Comparison of ENCODE assay signal across 21 cellular contexts in the genomic region with DNA sequence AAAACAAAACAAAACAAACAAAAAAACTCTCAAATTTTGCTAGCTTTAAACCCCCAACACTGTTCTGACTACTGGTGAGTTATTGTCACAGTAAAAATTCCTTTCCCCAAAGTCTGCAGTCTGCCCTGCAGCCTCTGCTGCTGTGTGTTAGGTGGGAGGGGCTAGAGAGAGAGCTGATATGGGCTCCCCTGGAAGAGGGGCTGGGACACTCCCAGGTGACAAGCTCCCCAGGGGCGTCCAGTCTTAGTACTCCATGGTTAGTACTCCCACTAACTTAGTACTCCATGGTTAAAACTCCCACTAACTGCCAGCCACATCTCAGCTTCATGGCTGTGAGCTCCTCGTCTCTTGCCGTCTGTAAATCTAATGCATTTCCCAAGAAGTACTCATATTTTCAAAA.
A peak's percentile ranks its signal among the peaks of the same experiment; 100 is the strongest.
DNase-seq lines count a peak whose midpoint lies in the region; ATAC-seq and TF ChIP-seq lines count a peak whose summit lies in the region.
"Had no signal": no experiment of that assay in that cellular context is flagged by ENCODE, and none has a peak within 500 bp of the region (broad histone marks: within the 10 kb centered on the region; RNA-seq: fewer than 3 reads in every experiment).

No MANE protein-coding gene starts in this region.

- 64 to 67% methylated on average over 3 of the region's 3 CpGs for WGBS in esophagus, 2 donors
- 63 to 85% methylated on average over 1 to 3 of the region's 3 CpGs for WGBS in endodermal cell (ENCODE audit: insufficient coverage in 1 of 2, insufficient read length in 1 of 2), 2 experiments

- H3K27ac Mint-ChIP-seq in nephron progenitor cell: no peak overlapping the region
- H3K27ac Mint-ChIP-seq in activated naive CD4-positive, alpha-beta T cell treated with anti-CD3 and anti-CD28 coated beads for 36 hours: no peak overlapping the region
- no peak overlapping the region for H3K27ac Mint-ChIP-seq in endodermal cell
- H3K27ac Mint-ChIP-seq: CD4-positive, alpha-beta memory T cell; GM23338 had no signal

- CTCF ChIA-PET in activated naive CD4-positive, alpha-beta T cell treated with anti-CD3 and anti-CD28 coated beads for 36 hours (lab: Charles Lee): interaction anchor here (0.6 to 8.3 kb wide), 5 partner anchors 9 to 444 kb away, joined by 3 to 122 read pairs (median 5); no protein-coding TSS in a partner anchor

- H3K4me1 Mint-ChIP-seq in nephron progenitor cell (peaks cover 31% of the 10 kb centered on the region), endodermal cell (peaks cover 22% of the 10 kb centered on the region)
- H3K4me1 Mint-ChIP-seq in activated naive CD4-positive, alpha-beta T cell treated with anti-CD3 and anti-CD28 coated beads for 36 hours (ENCODE audit: low read depth): peaks cover 2% of the 10 kb centered on the region

- ATAC-seq in thoracic aorta (ENCODE audit: insufficient number of reproducible peaks, low FRiP score, low read depth): no peak
- ATAC-seq: GM23338, HCT116, Panc1, Right ventricle myocardium inferior had no signal

- H3K9me3 Mint-ChIP-seq in nephron progenitor cell: no peaks in the 10 kb centered on the region
- H3K9me3 Mint-ChIP-seq in activated naive CD4-positive, alpha-beta T cell treated with anti-CD3 and anti-CD28 coated beads for 36 hours: no peaks in the 10 kb centered on the region
- no peaks in the 10 kb centered on the region for H3K9me3 Mint-ChIP-seq in endodermal cell
- H3K9me3 Mint-ChIP-seq: CD4-positive, alpha-beta memory T cell; GM23338 had no signal

- no peaks in the 10 kb centered on the region for H3K27me3 ChIP-seq in esophagus (ENCODE audit: control insufficient read depth in 1 of 2, insufficient read depth in 2 of 2, low read length in 2 of 2)
- no peaks in the 10 kb centered on the region for H3K27me3 ChIP-seq in thoracic aorta (replicated peaks; ENCODE audit: insufficient read depth)
- H3K27me3 ChIP-seq in endodermal cell (ENCODE audit: control insufficient read depth, insufficient read depth, low read length, poor library complexity, severe bottlenecking): no peaks in the 10 kb centered on the region
- H3K27me3 ChIP-seq: BLaER1, MG63 had no signal

- H3K9me3 ChIP-seq in esophagus (ENCODE audit: control insufficient read depth in 2 of 2, insufficient read depth in 1 of 2, low read depth in 1 of 2, low read length in 1 of 2) (no peaks in the 10 kb centered on the region), thoracic aorta (no peaks in the 10 kb centered on the region), endodermal cell (ENCODE audit: control insufficient read depth, low read length) (no peaks in the 10 kb centered on the region)
- H3K9me3 ChIP-seq: BLaER1, MG63 had no signal

- no peak for TF ChIP-seq CTCF in nephron progenitor cell (IDR thresholded peaks at IDR 0.05)
- TF ChIP-seq CTCF in thoracic aorta (IDR thresholded peaks at IDR 0.05): no peak
- TF ChIP-seq CTCF in endodermal cell (conservative IDR thresholded peaks at IDR 0.05): no peak

- DNase-seq in NCI-H526 treated with DMSO at 0.1 percent for 48 hours (lab: John Stamatoyannopoulos, UW): peak; percentile 30
- peak; percentile 24 for DNase-seq in nephron progenitor cell
- DNase-seq in thoracic aorta (ENCODE audit: low spot score): no peak
- no peak for DNase-seq in activated naive CD4-positive, alpha-beta T cell treated with anti-CD3 and anti-CD28 coated beads for 36 hours
- no peak for DNase-seq in DMS53 (lab: John Stamatoyannopoulos, UW)
- DNase-seq in endodermal cell: no peak
- DNase-seq: CD4-positive, alpha-beta memory T cell; GF-D8; Kasumi-1; MG63; NCI-H1048; NCI-H1436; NCI-H1930; NCI-H2171 treated with DMSO at 0.1 percent for 48 hours; NCI-H446 had no signal

- H3K4me3 Mint-ChIP-seq in nephron progenitor cell (no peak overlapping the region), endodermal cell (no peak overlapping the region)
- H3K4me3 Mint-ChIP-seq in activated naive CD4-positive, alpha-beta T cell treated with anti-CD3 and anti-CD28 coated beads for 36 hours: no peak overlapping the region
- H3K4me3 Mint-ChIP-seq: CD4-positive, alpha-beta memory T cell; GM23338 had no signal

- H3K27ac ChIP-seq in esophagus (ENCODE audit: low read depth in 2 of 2, low read length in 1 of 2): peak overlapping the region; percentile 90 to 91
- H3K27ac ChIP-seq in thoracic aorta: peak overlapping the region; percentile 45 to 54
- H3K27ac ChIP-seq in endodermal cell (ENCODE audit: low read depth, low read length): no peak overlapping the region
- H3K27ac ChIP-seq: BLaER1 had no signal

- H3K36me3 ChIP-seq in esophagus (ENCODE audit: control insufficient read depth in 2 of 2, insufficient read depth in 2 of 2, low read length in 1 of 2) (no peaks in the 10 kb centered on the region), thoracic aorta (no peaks in the 10 kb centered on the region), endodermal cell (ENCODE audit: control insufficient read depth, insufficient read depth, low read length) (peaks cover 3% of the 10 kb centered on the region)
- H3K36me3 ChIP-seq: BLaER1, MG63 had no signal

- H3K4me3 ChIP-seq in esophagus (ENCODE audit: low read depth in 1 of 2, low read length in 2 of 2) (no peak overlapping the region), thoracic aorta (no peak overlapping the region), endodermal cell (ENCODE audit: low read length) (no peak overlapping the region)
- H3K4me3 ChIP-seq: BLaER1, GM23338, MG63 had no signal

- H3K27me3 Mint-ChIP-seq in nephron progenitor cell (ENCODE audit: low read depth, poor library complexity) (peaks cover 11% of the 10 kb centered on the region), endodermal cell (ENCODE audit: insufficient read depth) (no peaks in the 10 kb centered on the region)
- H3K27me3 Mint-ChIP-seq in activated naive CD4-positive, alpha-beta T cell treated with anti-CD3 and anti-CD28 coated beads for 36 hours (ENCODE audit: low read depth): no peaks in the 10 kb centered on the region
- H3K27me3 Mint-ChIP-seq: CD4-positive, alpha-beta memory T cell had no signal

- no peak overlapping the region for H3K9ac ChIP-seq in endodermal cell (ENCODE audit: extremely low read depth, low read length, poor library complexity, severe bottlenecking)
- H3K9ac ChIP-seq: BLaER1 had no signal

- intact Hi-C loops in activated naive CD4-positive, alpha-beta T cell treated with anti-CD3 and anti-CD28 coated beads for 36 hours (cut with micrococcal nuclease): loop anchor here (5.0 kb wide), 1 partner anchor 458 kb away; no protein-coding TSS in a partner anchor

- H3K36me3 Mint-ChIP-seq in nephron progenitor cell (ENCODE audit: low read depth) (peaks cover 5% of the 10 kb centered on the region), endodermal cell (ENCODE audit: low read depth) (peaks cover 13% of the 10 kb centered on the region)
- peaks cover 4% of the 10 kb centered on the region for H3K36me3 Mint-ChIP-seq in activated naive CD4-positive, alpha-beta T cell treated with anti-CD3 and anti-CD28 coated beads for 36 hours (ENCODE audit: low read depth)
- H3K36me3 Mint-ChIP-seq: CD4-positive, alpha-beta memory T cell had no signal

- peaks cover 0 to 9% of the 10 kb centered on the region in 2 donors for H3K4me1 ChIP-seq in esophagus (ENCODE audit: control insufficient read depth in 2 of 2, insufficient read depth in 2 of 2, low read length in 1 of 2)
- peaks cover 14 to 52% of the 10 kb centered on the region in 2 donors for H3K4me1 ChIP-seq in thoracic aorta (ENCODE audit: control insufficient read depth in 1 of 2, low read depth in 2 of 2)
- peaks cover 6% of the 10 kb centered on the region for H3K4me1 ChIP-seq in endodermal cell (ENCODE audit: control insufficient read depth, insufficient read depth, low read length)

Comparison
In these comparisons a context has a peak if more than half of its experiments do, and no peak if none do; other contexts are left out.
1. DNase-seq: peak in NCI-H526 treated with DMSO at 0.1 percent for 48 hours (single experiment) and nephron progenitor cell (single experiment); none in thoracic aorta (single experiment), activated naive CD4-positive, alpha-beta T cell treated with anti-CD3 and anti-CD28 coated beads for 36 hours (single experiment), DMS53 (single experiment) and endodermal cell (single experiment).